Comparison of ENCODE assay signal across 1 cellular context in genomic region chr6:116570856-116571682, GRCh38.
TF ChIP-seq lines count a peak whose summit lies in the region.

TSS of gene RWDD1 (plus strand) at chr6:116571504. CDS start at chr6:116571583, 79 bp downstream.

TF ChIP-seq in HepG2, 621 proteins besides CTCF, POLR2A, EP300 and RAD21 (continued from another document and continues in another):
- TF ChIP-seq DMTF1 (CRISPR knock-in tag; IDR thresholded peaks at IDR 0.05) (0 out of 2 replicates have a peak, but pooled peaks have one; percentile 31), REXO4 (CRISPR knock-in tag; IDR thresholded peaks at IDR 0.05; ENCODE audit: borderline replicate concordance) (no peak; the same call in 1 of the 2 replicates), CBX2 (IDR thresholded peaks at IDR 0.05; ENCODE audit: low read depth, low read length) (no peak), CBX2 (CRISPR knock-in tag; IDR thresholded peaks at IDR 0.05; ENCODE audit: low read depth) (no peak), ZC3H13 (CRISPR knock-in tag; IDR thresholded peaks at IDR 0.05) (no peak; the same call in 1 of the 2 replicates), ETV5 (CRISPR knock-in tag; IDR thresholded peaks at IDR 0.05; ENCODE audit: borderline replicate concordance) (peak; percentile 82), ZNF383 (CRISPR knock-in tag; IDR thresholded peaks at IDR 0.05; ENCODE audit: borderline replicate concordance) (no peak; the same call in 1 of the 2 replicates), MAF1 (CRISPR knock-in tag; IDR thresholded peaks at IDR 0.05; ENCODE audit: borderline replicate concordance) (peak; percentile 92; the same call in 1 of the 2 replicates), ZNF414 (CRISPR knock-in tag; IDR thresholded peaks at IDR 0.05) (peak; percentile 97), SRF (IDR thresholded peaks at IDR 0.05; ENCODE audit: low read depth, low read length) (peak; percentile 94), ATF3 (CRISPR knock-in tag; IDR thresholded peaks at IDR 0.05) (no peak; the same call in 1 of the 2 replicates), ATM (IDR thresholded peaks at IDR 0.05; ENCODE audit: borderline replicate concordance) (no peak), RCOR2 (CRISPR knock-in tag; IDR thresholded peaks at IDR 0.05) (peak; percentile 51; the same call in 1 of the 2 replicates), TCF12 (IDR thresholded peaks at IDR 0.05) (no peak), TCF12 (CRISPR knock-in tag; IDR thresholded peaks at IDR 0.05) (peak; percentile 86; the same call in 1 of the 2 replicates), AGO2 (optimal IDR thresholded peaks at IDR 0.05; ENCODE audit: low read depth, low read length) (peak; percentile 73), SNAPC2 (CRISPR knock-in tag; IDR thresholded peaks at IDR 0.05) (0 out of 2 replicates have a peak, but pooled peaks have one; percentile 82), HNF4A (CRISPR knock-in tag; IDR thresholded peaks at IDR 0.05) (peak; percentile 31), FOXJ3 (CRISPR knock-in tag; IDR thresholded peaks at IDR 0.05; ENCODE audit: borderline replicate concordance) (peak; percentile 70; the same call in 1 of the 2 replicates), HMG20A (CRISPR knock-in tag; IDR thresholded peaks at IDR 0.05; ENCODE audit: borderline replicate concordance) (peak; percentile 37; the same call in 1 of the 2 replicates), ATRX (CRISPR knock-in tag; IDR thresholded peaks at IDR 0.05; ENCODE audit: borderline replicate concordance) (no peak), FLYWCH1 (CRISPR knock-in tag; IDR thresholded peaks at IDR 0.05) (no peak), ZNF530 (CRISPR knock-in tag; IDR thresholded peaks at IDR 0.05; ENCODE audit: low read depth) (no peak), SAFB2 (CRISPR knock-in tag; IDR thresholded peaks at IDR 0.05; ENCODE audit: borderline replicate concordance, low read depth) (peak; percentile 99), ZNF883 (CRISPR knock-in tag; IDR thresholded peaks at IDR 0.05; ENCODE audit: not compliant biosample characterization) (peak; percentile 95), ZNF274 (CRISPR knock-in tag; IDR thresholded peaks at IDR 0.05) (peak; percentile 97), ZNF431 (CRISPR knock-in tag; IDR thresholded peaks at IDR 0.05; ENCODE audit: borderline replicate concordance, low read depth) (peak; percentile 76), TBX2 (CRISPR knock-in tag; IDR thresholded peaks at IDR 0.05; ENCODE audit: borderline replicate concordance) (peak; percentile 98), ZNF460 (CRISPR knock-in tag; IDR thresholded peaks at IDR 0.05; ENCODE audit: borderline replicate concordance) (no peak), LCORL (IDR thresholded peaks at IDR 0.05) (peak; percentile 90), LCORL (CRISPR knock-in tag; IDR thresholded peaks at IDR 0.05) (peak; percentile 97), NFE2 (CRISPR knock-in tag; IDR thresholded peaks at IDR 0.05) (no peak), ZNF75D (CRISPR knock-in tag; IDR thresholded peaks at IDR 0.05; ENCODE audit: borderline replicate concordance) (0 out of 2 replicates have a peak, but pooled peaks have one; percentile 28), ZBTB34 (CRISPR knock-in tag; IDR thresholded peaks at IDR 0.05) (peak; percentile 95; the same call in 1 of the 2 replicates), NFE2L1 (CRISPR knock-in tag; IDR thresholded peaks at IDR 0.05; ENCODE audit: borderline replicate concordance) (no peak), ZNF121 (CRISPR knock-in tag; IDR thresholded peaks at IDR 0.05) (peak; percentile 80), U2AF1 (optimal IDR thresholded peaks at IDR 0.05; ENCODE audit: low read depth, low read length) (no peak), ZEB1 (IDR thresholded peaks at IDR 0.05; ENCODE audit: insufficient replicate concordance, low read depth) (no peak), GTF3A (CRISPR knock-in tag; conservative IDR thresholded peaks at IDR 0.05) (peak; percentile 99; the same call in 1 of the 2 replicates), NCOA1 (CRISPR knock-in tag; IDR thresholded peaks at IDR 0.05) (peak; percentile 36; the same call in 1 of the 2 replicates), RNF2 (conservative IDR thresholded peaks at IDR 0.05; ENCODE audit: low read depth) (peak; percentile 92), ZNF556 (CRISPR knock-in tag; IDR thresholded peaks at IDR 0.05; ENCODE audit: borderline replicate concordance) (peak; percentile 99), PRMT3 (CRISPR knock-in tag; IDR thresholded peaks at IDR 0.05; ENCODE audit: borderline replicate concordance, low read depth) (peak; percentile 78; the same call in 1 of the 2 replicates), ZNF597 (CRISPR knock-in tag; IDR thresholded peaks at IDR 0.05) (no peak), ZNF776 (CRISPR knock-in tag; IDR thresholded peaks at IDR 0.05) (peak; percentile 97), ZNF784 (CRISPR knock-in tag; IDR thresholded peaks at IDR 0.05; ENCODE audit: borderline replicate concordance) (peak; percentile 99), CAMTA2 (CRISPR knock-in tag; IDR thresholded peaks at IDR 0.05; ENCODE audit: borderline replicate concordance) (peak; percentile 95), PHF20 (CRISPR knock-in tag; IDR thresholded peaks at IDR 0.05) (peak; percentile 98), ZZZ3 (CRISPR knock-in tag; IDR thresholded peaks at IDR 0.05; ENCODE audit: borderline replicate concordance) (peak; percentile 100; the same call in 1 of the 2 replicates), ZNF543 (CRISPR knock-in tag; IDR thresholded peaks at IDR 0.05) (peak; percentile 80; the same call in 1 of the 2 replicates), ZNF703 (CRISPR knock-in tag; IDR thresholded peaks at IDR 0.05; ENCODE audit: borderline replicate concordance) (peak; percentile 92; the same call in 1 of the 2 replicates), CREM (IDR thresholded peaks at IDR 0.05) (peak; percentile 93), CREM (CRISPR knock-in tag; IDR thresholded peaks at IDR 0.05) (no peak), FUBP1 (CRISPR knock-in tag; IDR thresholded peaks at IDR 0.05; ENCODE audit: borderline replicate concordance) (no peak), HIVEP1 (CRISPR knock-in tag; IDR thresholded peaks at IDR 0.05) (peak; percentile 89), AGO1 (IDR thresholded peaks at IDR 0.05; ENCODE audit: low read depth, low read length, poor library complexity, severe bottlenecking) (peak; percentile 57), TGIF2 (CRISPR knock-in tag; IDR thresholded peaks at IDR 0.05) (peak; percentile 99), FOXK2 (IDR thresholded peaks at IDR 0.05) (peak; percentile 84; the same call in 1 of the 2 replicates)
- TF ChIP-seq, protein P1, sequence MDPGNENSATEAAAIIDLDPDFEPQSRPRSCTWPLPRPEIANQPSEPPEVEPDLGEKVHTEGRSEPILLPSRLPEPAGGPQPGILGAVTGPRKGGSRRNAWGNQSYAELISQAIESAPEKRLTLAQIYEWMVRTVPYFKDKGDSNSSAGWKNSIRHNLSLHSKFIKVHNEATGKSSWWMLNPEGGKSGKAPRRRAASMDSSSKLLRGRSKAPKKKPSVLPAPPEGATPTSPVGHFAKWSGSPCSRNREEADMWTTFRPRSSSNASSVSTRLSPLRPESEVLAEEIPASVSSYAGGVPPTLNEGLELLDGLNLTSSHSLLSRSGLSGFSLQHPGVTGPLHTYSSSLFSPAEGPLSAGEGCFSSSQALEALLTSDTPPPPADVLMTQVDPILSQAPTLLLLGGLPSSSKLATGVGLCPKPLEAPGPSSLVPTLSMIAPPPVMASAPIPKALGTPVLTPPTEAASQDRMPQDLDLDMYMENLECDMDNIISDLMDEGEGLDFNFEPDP (CRISPR knock-in tag; conservative IDR thresholded peaks at IDR 0.05): 0 out of 2 replicates have a peak, but pooled peaks have one; percentile 70
- TF ChIP-seq, protein P2, sequence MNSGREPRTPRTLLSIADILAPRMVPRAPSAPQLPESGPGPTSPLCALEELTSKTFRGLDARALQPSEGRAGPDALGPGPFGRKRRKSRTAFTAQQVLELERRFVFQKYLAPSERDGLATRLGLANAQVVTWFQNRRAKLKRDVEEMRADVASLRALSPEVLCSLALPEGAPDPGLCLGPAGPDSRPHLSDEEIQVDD (CRISPR knock-in tag; IDR thresholded peaks at IDR 0.05; ENCODE audit: borderline replicate concordance): peak; percentile 48; the same call in 1 of the 2 replicates
- TF ChIP-seq, protein P3, sequence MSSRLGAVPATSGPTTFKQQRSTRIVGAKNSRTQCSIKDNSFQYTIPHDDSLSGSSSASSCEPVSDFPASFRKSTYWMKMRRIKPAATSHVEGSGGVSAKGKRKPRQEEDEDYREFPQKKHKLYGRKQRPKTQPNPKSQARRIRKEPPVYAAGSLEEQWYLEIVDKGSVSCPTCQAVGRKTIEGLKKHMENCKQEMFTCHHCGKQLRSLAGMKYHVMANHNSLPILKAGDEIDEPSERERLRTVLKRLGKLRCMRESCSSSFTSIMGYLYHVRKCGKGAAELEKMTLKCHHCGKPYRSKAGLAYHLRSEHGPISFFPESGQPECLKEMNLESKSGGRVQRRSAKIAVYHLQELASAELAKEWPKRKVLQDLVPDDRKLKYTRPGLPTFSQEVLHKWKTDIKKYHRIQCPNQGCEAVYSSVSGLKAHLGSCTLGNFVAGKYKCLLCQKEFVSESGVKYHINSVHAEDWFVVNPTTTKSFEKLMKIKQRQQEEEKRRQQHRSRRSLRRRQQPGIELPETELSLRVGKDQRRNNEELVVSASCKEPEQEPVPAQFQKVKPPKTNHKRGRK (CRISPR knock-in tag; IDR thresholded peaks at IDR 0.05): no peak; the same call in 1 of the 2 replicates
- TF ChIP-seq, protein P4, sequence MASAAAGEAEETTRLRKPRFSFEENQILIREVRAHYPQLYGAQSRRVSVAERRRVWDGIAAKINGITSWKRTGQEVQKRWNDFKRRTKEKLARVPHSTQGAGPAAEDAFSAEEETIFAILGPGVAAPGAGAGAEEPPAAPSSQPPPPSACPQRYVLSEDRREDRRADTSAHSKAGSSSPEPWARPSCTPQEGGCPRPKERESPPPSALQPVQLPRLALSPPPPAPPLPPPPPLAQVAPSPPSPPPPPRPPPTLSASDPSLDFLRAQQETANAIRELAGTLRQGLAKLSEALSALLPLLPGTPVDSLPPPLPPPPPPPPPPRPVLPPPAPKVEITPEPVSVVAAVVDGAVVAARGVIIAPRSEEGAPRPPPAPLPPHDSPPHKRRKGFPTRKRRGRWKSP (CRISPR knock-in tag; IDR thresholded peaks at IDR 0.05): peak; percentile 98
